25 cellular contexts compared by ENCODE assay signal in the genomic region with DNA sequence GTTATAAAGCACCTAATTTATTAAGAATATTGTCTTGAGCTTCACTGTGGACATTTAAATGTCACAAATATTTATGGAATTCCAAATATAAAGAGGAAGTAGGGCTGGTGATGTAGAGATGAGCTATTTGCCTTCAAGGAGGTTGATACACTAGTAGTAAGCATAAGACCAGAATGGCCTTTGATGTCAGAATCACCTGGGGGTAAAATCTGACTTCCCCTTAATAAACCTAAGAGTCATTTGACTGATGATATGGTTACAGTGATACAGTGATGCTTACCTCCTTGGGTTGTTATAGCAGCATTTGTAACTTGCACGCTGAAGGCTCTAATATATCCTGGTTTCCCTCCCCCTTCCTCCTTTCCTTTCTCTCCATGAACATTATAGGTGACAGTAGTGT.
DNase-seq lines count a peak whose midpoint lies in the region; ATAC-seq, FAIRE-seq and TF ChIP-seq lines count a peak whose summit lies in the region.
"Had no signal": no experiment of that assay in that cellular context is flagged by ENCODE, and none has a peak within 500 bp of the region (broad histone marks: within the 10 kb centered on the region; RNA-seq: fewer than 3 reads in every experiment).

No MANE protein-coding gene starts in this region.

- peak; percentile 42 for DNase-seq in M059J (ENCODE audit: low read depth)
- DNase-seq in bronchial epithelial cell (ENCODE audit: low read depth): peak; percentile 43
- DNase-seq in keratinocyte (ENCODE audit: low read depth, low spot score): no peak
- no peak for DNase-seq in stimulated activated naive B cell treated with anti-CD40 and anti-IgM and Interleukin-4, amounts not matched to agents 10 μg/mL and 1 μg/mL and 100 μg/mL, for 72 hours
- no peak for DNase-seq in GF-D8 (lab: John Stamatoyannopoulos, UW)
- no peak for DNase-seq in HCEC 1CT
- DNase-seq in COLO829 (ENCODE audit: low spot score): no peak
- DNase-seq in stimulated activated CD4-positive, alpha-beta T cell treated with anti-CD3 and anti-CD28 coated beads, Interleukin-15, amount 100 ng/mL, for 24 hours: no peak
- DNase-seq: CD8-positive, alpha-beta T cell; DMS153; DND-41; H9; HFFc6; NCI-H1048; NCI-H1417 treated with DMSO at 0.1 percent for 48 hours; NCI-H1694 treated with DMSO at 0.1 percent for 48 hours; NCI-H2081; NCI-H2227 treated with DMSO at 0.1 percent for 48 hours; NCI-H510A; NCI-H748 treated with DMSO at 0.1 percent for 48 hours; Right ventricle myocardium superior had no signal

- H3K9ac ChIP-seq in keratinocyte (ENCODE audit: control insufficient read depth, extremely low read depth, insufficient read depth, low read length): no peak overlapping the region
- H3K9ac ChIP-seq: KMS-11 had no signal

- H3K9me3 Mint-ChIP-seq in stimulated activated naive B cell treated with anti-CD40 and anti-IgM and Interleukin-4, amounts not matched to agents 10 μg/mL and 1 μg/mL and 100 μg/mL, for 72 hours: peaks cover 9 to 19% of the 10 kb centered on the region in 2 donors

- peaks cover 22 to 29% of the 10 kb centered on the region in 2 donors for H3K36me3 Mint-ChIP-seq in stimulated activated naive B cell treated with anti-CD40 and anti-IgM and Interleukin-4, amounts not matched to agents 10 μg/mL and 1 μg/mL and 100 μg/mL, for 72 hours

- H3K4me2 ChIP-seq in keratinocyte (ENCODE audit: control insufficient read depth, extremely low read depth, insufficient read depth, low read depth, low read length): no peak overlapping the region
- H3K4me2 ChIP-seq: GM23338, KMS-11 had no signal

- H3K27me3 Mint-ChIP-seq in stimulated activated naive B cell treated with anti-CD40 and anti-IgM and Interleukin-4, amounts not matched to agents 10 μg/mL and 1 μg/mL and 100 μg/mL, for 72 hours: no peaks in the 10 kb centered on the region
- H3K27me3 Mint-ChIP-seq: IgD-negative memory B cell had no signal

- H3K4me1 Mint-ChIP-seq in stimulated activated naive B cell treated with anti-CD40 and anti-IgM and Interleukin-4, amounts not matched to agents 10 μg/mL and 1 μg/mL and 100 μg/mL, for 72 hours: peaks cover 54 to 79% of the 10 kb centered on the region in 2 donors

- H3K36me3 ChIP-seq in bronchial epithelial cell (ENCODE audit: control insufficient read depth, insufficient read depth, low read length) (no peaks in the 10 kb centered on the region), keratinocyte (ENCODE audit: control insufficient read depth in 2 of 2, extremely low read depth in 1 of 2, insufficient read depth in 2 of 2, low read length in 2 of 2) (no peaks in the 10 kb centered on the region)

- FAIRE-seq in bronchial epithelial cell (lab: Jason Lieb, UNC): no peak
- peak; percentile 77 for FAIRE-seq in keratinocyte (lab: Jason Lieb, UNC)

- no peak overlapping the region for H2AFZ ChIP-seq in keratinocyte (ENCODE audit: control insufficient read depth, low read length)
- H2AFZ ChIP-seq: GM23338 had no signal

- H3K9me1 ChIP-seq in keratinocyte (ENCODE audit: control insufficient read depth, extremely low read depth, insufficient read depth, low read length): no peaks in the 10 kb centered on the region

- H3K9me3 ChIP-seq in keratinocyte (ENCODE audit: control insufficient read depth, low read depth, low read length): no peaks in the 10 kb centered on the region

- no peaks in the 10 kb centered on the region for H4K20me1 ChIP-seq in keratinocyte (ENCODE audit: control insufficient read depth, extremely low read depth, insufficient read depth, low read length)

- H3K27ac ChIP-seq in keratinocyte (ENCODE audit: control insufficient read depth, insufficient read depth, low read length): no peak overlapping the region
- H3K27ac ChIP-seq: C4-2B, KMS-11 had no signal

- peaks cover 16% of the 10 kb centered on the region for H3K4me1 ChIP-seq in keratinocyte (ENCODE audit: control insufficient read depth, extremely low read depth, insufficient read depth, low read length)

- peak overlapping the region; percentile 44 to 47 for H3K4me3 Mint-ChIP-seq in stimulated activated naive B cell treated with anti-CD40 and anti-IgM and Interleukin-4, amounts not matched to agents 10 μg/mL and 1 μg/mL and 100 μg/mL, for 72 hours
- H3K4me3 Mint-ChIP-seq: CD8-positive, alpha-beta T cell; GM23338; H9; HFFc6; IgD-negative memory B cell had no signal

- peak overlapping the region; percentile 97 for H3K27ac Mint-ChIP-seq in stimulated activated naive B cell treated with anti-CD40 and anti-IgM and Interleukin-4, amounts not matched to agents 10 μg/mL and 1 μg/mL and 100 μg/mL, for 72 hours
- H3K27ac Mint-ChIP-seq: GM23338, H9, HFFc6 had no signal

- peaks cover 31% of the 10 kb centered on the region for H3K79me2 ChIP-seq in keratinocyte (ENCODE audit: control insufficient read depth, insufficient read depth, low read length)

- peak; percentile 54 to 55 for ATAC-seq in stimulated activated naive B cell treated with anti-CD40 and anti-IgM and Interleukin-4, amounts not matched to agents 10 μg/mL and 1 μg/mL and 100 μg/mL, for 72 hours (replicated peaks)
- ATAC-seq: CD8-positive, alpha-beta T cell; GM23338 had no signal

- dilution Hi-C loops in keratinocyte (cut with MboI; ENCODE audit: extremely low pct_ligation_motif_present, low sequenced_read_pairs): no loop called here

- no peak for TF ChIP-seq CTCF in bronchial epithelial cell (IDR thresholded peaks at IDR 0.05; ENCODE audit: insufficient read depth, low read length, severe bottlenecking)
- no peak for TF ChIP-seq CTCF in keratinocyte (optimal IDR thresholded peaks at IDR 0.05 in 1 of 3, IDR thresholded peaks at IDR 0.05 in 1 of 3, conservative IDR thresholded peaks at IDR 0.05 in 1 of 3; ENCODE audit: extremely low read depth in 1 of 3, insufficient read depth in 2 of 3, low read length in 3 of 3)

- H3K4me3 ChIP-seq in bronchial epithelial cell (ENCODE audit: low read depth, low read length) (no peak overlapping the region), keratinocyte (ENCODE audit: control insufficient read depth in 2 of 3, extremely low read depth in 1 of 3, insufficient read depth in 2 of 3, low read depth in 1 of 3, low read length in 3 of 3) (no peak overlapping the region)
- H3K4me3 ChIP-seq: GM23338 had no signal

- H3K27me3 ChIP-seq in bronchial epithelial cell (ENCODE audit: control insufficient read depth, insufficient read depth, low read length): no peaks in the 10 kb centered on the region
- no peaks in the 10 kb centered on the region for H3K27me3 ChIP-seq in keratinocyte (ENCODE audit: control insufficient read depth, extremely low read depth, insufficient read depth, low read length)

Comparison
In these comparisons a context has a peak if more than half of its experiments do, and no peak if none do; other contexts are left out.
1. DNase-seq: peak in M059J (single experiment) and bronchial epithelial cell (single experiment); none in keratinocyte (single experiment), stimulated activated naive B cell treated with anti-CD40 and anti-IgM and Interleukin-4, amounts not matched to agents 10 μg/mL and 1 μg/mL and 100 μg/mL, for 72 hours (single experiment), GF-D8 (single experiment), HCEC 1CT (single experiment), COLO829 (single experiment) and stimulated activated CD4-positive, alpha-beta T cell treated with anti-CD3 and anti-CD28 coated beads, Interleukin-15, amount 100 ng/mL, for 24 hours (single experiment).